Comparison of ENCODE assay signal across 8 cellular contexts in genomic region chr12:68612245-68612644, GRCh38. TPM values are rescaled to one million over a fixed set of nuclear protein-coding genes. Genes with fewer than 3 reads are reported as not detected.
DNase-seq lines count a peak whose midpoint lies in the region; TF ChIP-seq lines count a peak whose summit lies in the region.

No MANE protein-coding gene starts in this region.

- intact Hi-C loops in tibial artery (cut with DNase I; ENCODE audit: low total_unique reads): loop anchor here (5.0 kb wide), 1 partner anchor 250 kb away; no protein-coding TSS in a partner anchor

- no peaks in the 10 kb centered on the region for H3K9me3 ChIP-seq in tibial artery

- peak overlapping the region; percentile 97 for H3K27ac Mint-ChIP-seq in activated CD4-positive, alpha-beta T cell treated with anti-CD3 and anti-CD28 coated beads, Interleukin-2, amount 10 ng/mL, durations not matched to agents 7 days and 5 days
- H3K27ac Mint-ChIP-seq in activated naive CD8-positive, alpha-beta T cell treated with anti-CD3 and anti-CD28 coated beads for 36 hours: peak overlapping the region; percentile 93

- H3K36me3 Mint-ChIP-seq in activated CD4-positive, alpha-beta T cell treated with anti-CD3 and anti-CD28 coated beads, Interleukin-2, amount 10 ng/mL, durations not matched to agents 7 days and 5 days (ENCODE audit: low read depth): peaks cover 48% of the 10 kb centered on the region
- H3K36me3 Mint-ChIP-seq in activated naive CD8-positive, alpha-beta T cell treated with anti-CD3 and anti-CD28 coated beads for 36 hours: peaks cover 51% of the 10 kb centered on the region

- H3K4me3 ChIP-seq in tibial artery: peak overlapping the region; percentile 57 to 80

- no peak for TF ChIP-seq CTCF in tibial artery (IDR thresholded peaks at IDR 0.05)

- H3K4me1 Mint-ChIP-seq in activated CD4-positive, alpha-beta T cell treated with anti-CD3 and anti-CD28 coated beads, Interleukin-2, amount 10 ng/mL, durations not matched to agents 7 days and 5 days: peaks cover 54% of the 10 kb centered on the region
- H3K4me1 Mint-ChIP-seq in activated naive CD8-positive, alpha-beta T cell treated with anti-CD3 and anti-CD28 coated beads for 36 hours: peaks cover 52% of the 10 kb centered on the region

- POLR2A ChIA-PET in activated CD4-positive, alpha-beta T cell treated with anti-CD3 and anti-CD28 coated beads, Interleukin-2, amount 10 ng/mL, durations not matched to agents 7 days and 5 days (lab: Charles Lee): interaction anchor here (0.7 kb wide), 1 partner anchor 159 kb away, joined by 3 read pairs; no protein-coding TSS in a partner anchor

- CTCF ChIA-PET in activated CD4-positive, alpha-beta T cell treated with anti-CD3 and anti-CD28 coated beads, Interleukin-2, amount 10 ng/mL, durations not matched to agents 7 days and 5 days (lab: Charles Lee): interaction anchor here (0.8 to 1.8 kb wide), 2 partner anchors 10 to 217 kb away, joined by 3 to 7 read pairs; no protein-coding TSS in a partner anchor

- peak overlapping the region; percentile 88 to 96 for H3K27ac ChIP-seq in tibial artery

- H3K27me3 ChIP-seq in tibial artery: no peaks in the 10 kb centered on the region

- H3K27me3 Mint-ChIP-seq in activated CD4-positive, alpha-beta T cell treated with anti-CD3 and anti-CD28 coated beads, Interleukin-2, amount 10 ng/mL, durations not matched to agents 7 days and 5 days: no peaks in the 10 kb centered on the region
- H3K27me3 Mint-ChIP-seq in activated naive CD8-positive, alpha-beta T cell treated with anti-CD3 and anti-CD28 coated beads for 36 hours: no peaks in the 10 kb centered on the region

- no peak for DNase-seq in activated CD4-positive, alpha-beta T cell treated with anti-CD3 and anti-CD28 coated beads, Interleukin-2, amount 10 ng/mL, durations not matched to agents 7 days and 5 days
- no peak for DNase-seq in activated CD4-positive, alpha-beta T cell treated with anti-CD3 and anti-CD28 coated beads for 4 hours
- DNase-seq in activated naive CD8-positive, alpha-beta T cell treated with anti-CD3 and anti-CD28 coated beads for 36 hours: no peak
- DNase-seq in kidney tubule cell (ENCODE audit: low spot score): peak; percentile 44
- DNase-seq in tibial artery: no peak
- no peak for DNase-seq in NCI-H2029 treated with DMSO at 0.1 percent for 48 hours (lab: John Stamatoyannopoulos, UW)
- no peak for DNase-seq in COR-L47 (lab: John Stamatoyannopoulos, UW)
- no peak for DNase-seq in DMS153 (lab: John Stamatoyannopoulos, UW)

- H3K36me3 ChIP-seq in tibial artery: no peaks in the 10 kb centered on the region

- peaks cover 0 to 58% (median 38%) of the 10 kb centered on the region in 4 donors for H3K4me1 ChIP-seq in tibial artery

- H3K9me3 Mint-ChIP-seq in activated CD4-positive, alpha-beta T cell treated with anti-CD3 and anti-CD28 coated beads, Interleukin-2, amount 10 ng/mL, durations not matched to agents 7 days and 5 days: no peaks in the 10 kb centered on the region
- H3K9me3 Mint-ChIP-seq in activated naive CD8-positive, alpha-beta T cell treated with anti-CD3 and anti-CD28 coated beads for 36 hours: peaks cover 1% of the 10 kb centered on the region

- H3K4me3 Mint-ChIP-seq in activated CD4-positive, alpha-beta T cell treated with anti-CD3 and anti-CD28 coated beads, Interleukin-2, amount 10 ng/mL, durations not matched to agents 7 days and 5 days: peak overlapping the region; percentile 93
- H3K4me3 Mint-ChIP-seq in activated naive CD8-positive, alpha-beta T cell treated with anti-CD3 and anti-CD28 coated beads for 36 hours: peak overlapping the region; percentile 91

RNA-seq across cellular contexts. Expression of gene RAP1B, which starts 1.5 kb away (rescaled TPM):
- total RNA-seq in activated CD4-positive, alpha-beta T cell treated with anti-CD3 and anti-CD28 coated beads, Interleukin-2, amount 10 ng/mL, durations not matched to agents 7 days and 5 days: 100 to 1,000 TPM; 223 to 284 TPM
- total RNA-seq in activated naive CD8-positive, alpha-beta T cell treated with anti-CD3 and anti-CD28 coated beads for 36 hours: 100 to 1,000 TPM; 239 to 245 TPM
